ENCODE assay signal across 1 cellular context in genomic region chr6:1596088-1596852, GRCh38.
TF ChIP-seq lines count a peak whose summit lies in the region.

No MANE protein-coding gene starts in this region.

TF ChIP-seq in GM23338, 12 proteins besides CTCF, POLR2A, EP300 and RAD21 (continued from another document):
- TF ChIP-seq ZNF462 (CRISPR knock-in tag; IDR thresholded peaks at IDR 0.05) (no peak), ZNF114 (CRISPR knock-in tag; IDR thresholded peaks at IDR 0.05) (no peak), CREB1 (CRISPR knock-in tag; IDR thresholded peaks at IDR 0.05; ENCODE audit: low read depth) (no peak), EZH2 (IDR thresholded peaks at IDR 0.05; ENCODE audit: low read depth, unreplicated experiment) (no peak), POLR2AphosphoS5 (IDR thresholded peaks at IDR 0.05; ENCODE audit: low read depth) (no peak), NANOG (IDR thresholded peaks at IDR 0.05; ENCODE audit: borderline replicate concordance) (no peak), JUNB (IDR thresholded peaks at IDR 0.05; ENCODE audit: unreplicated experiment) (no peak), ZNF331 (CRISPR knock-in tag; IDR thresholded peaks at IDR 0.05; ENCODE audit: low read depth) (no peak), EZH2phosphoT487 (IDR thresholded peaks at IDR 0.05; ENCODE audit: unreplicated experiment) (no peak)
TF ChIP-seq in GM23338: peak in this region for 0.
